In genomic region chr13:110680852-110681251, GRCh38 we compare ENCODE assay signal across 9 cellular contexts. TPM values are rescaled to one million over a fixed set of nuclear protein-coding genes. Genes with fewer than 3 reads are reported as not detected.
DNase-seq lines count a peak whose midpoint lies in the region; ATAC-seq, FAIRE-seq and TF ChIP-seq lines count a peak whose summit lies in the region.
"Had no signal": no experiment of that assay in that cellular context is flagged by ENCODE, and none has a peak within 500 bp of the region (broad histone marks: within the 10 kb centered on the region; RNA-seq: fewer than 3 reads in every experiment).

No MANE protein-coding gene starts in this region.

- H3K4me1 ChIP-seq in neuronal stem cell (ENCODE audit: control insufficient read depth in 2 of 2, insufficient read depth in 1 of 2, low read depth in 1 of 2, low read length in 2 of 2), result no peaks in the 10 kb centered on the region

- H3K27me3 Mint-ChIP-seq in activated CD8-positive, alpha-beta T cell treated with anti-CD3 and anti-CD28 coated beads, Interleukin-2, amount 10 ng/mL, durations not matched to agents 7 days and 5 days (ENCODE audit: low read depth), result no peaks in the 10 kb centered on the region
- H3K27me3 Mint-ChIP-seq in mesothelial cell of epicardium (ENCODE audit: low read depth), result no peaks in the 10 kb centered on the region

- H3K4me1 Mint-ChIP-seq in activated CD8-positive, alpha-beta T cell treated with anti-CD3 and anti-CD28 coated beads, Interleukin-2, amount 10 ng/mL, durations not matched to agents 7 days and 5 days (ENCODE audit: low read depth), result no peaks in the 10 kb centered on the region
- no peaks in the 10 kb centered on the region for H3K4me1 Mint-ChIP-seq in mesothelial cell of epicardium

- H3K4me3 Mint-ChIP-seq in activated CD8-positive, alpha-beta T cell treated with anti-CD3 and anti-CD28 coated beads, Interleukin-2, amount 10 ng/mL, durations not matched to agents 7 days and 5 days, result no peak overlapping the region
- H3K4me3 Mint-ChIP-seq in mesothelial cell of epicardium, result no peak overlapping the region

- DNase-seq in D721Med (ENCODE audit: insufficient read length, low spot score), result no peak
- DNase-seq in HT-29 (ENCODE audit: low spot score), result peak; percentile 48
- peak; percentile 26 for DNase-seq in activated CD8-positive, alpha-beta T cell treated with anti-CD3 and anti-CD28 coated beads, Interleukin-2, amount 10 ng/mL, durations not matched to agents 7 days and 5 days
- no peak for DNase-seq in mesothelial cell of epicardium (ENCODE audit: low spot score in 2 of 2, unreplicated experiment in 2 of 2)
- no peak for DNase-seq in neuronal stem cell (ENCODE audit: low spot score)
- DNase-seq in H4 (ENCODE audit: low spot score), result no peak
- no peak for DNase-seq in omental fat pad (ENCODE audit: low spot score)

- H4K91ac ChIP-seq in neuronal stem cell (ENCODE audit: low read depth, low read length, poor library complexity), result no peak overlapping the region

- no peak overlapping the region for H3K23ac ChIP-seq in neuronal stem cell (ENCODE audit: low read depth, low read length, poor library complexity)

- H2AK5ac ChIP-seq in neuronal stem cell (ENCODE audit: low read depth, low read length), result no peak overlapping the region

- H3K9me3 Mint-ChIP-seq in activated CD8-positive, alpha-beta T cell treated with anti-CD3 and anti-CD28 coated beads, Interleukin-2, amount 10 ng/mL, durations not matched to agents 7 days and 5 days (ENCODE audit: insufficient read depth), result no peaks in the 10 kb centered on the region
- no peaks in the 10 kb centered on the region for H3K9me3 Mint-ChIP-seq in mesothelial cell of epicardium

- no peaks in the 10 kb centered on the region for H3K27me3 ChIP-seq in neuronal stem cell (ENCODE audit: control insufficient read depth in 3 of 3, insufficient read depth in 3 of 3, low read depth in 1 of 3, low read length in 3 of 3)

- peaks cover 43 to 92% of the 10 kb centered on the region in 2 donors for H3K36me3 ChIP-seq in neuronal stem cell (replicated peaks in 1 of 2; ENCODE audit: control insufficient read depth in 2 of 2, insufficient read depth in 2 of 2, low read length in 2 of 2)

- H2BK120ac ChIP-seq in neuronal stem cell (ENCODE audit: low read depth, low read length), result no peak overlapping the region

- H3K79me1 ChIP-seq in neuronal stem cell (ENCODE audit: low read depth, low read length), result peaks cover 8% of the 10 kb centered on the region

- H2BK12ac ChIP-seq in neuronal stem cell (ENCODE audit: low read length), result no peak overlapping the region

- FAIRE-seq in D721Med (lab: Jason Lieb, UNC), result no peak
- FAIRE-seq: colon had no signal

- no peak overlapping the region for H3K14ac ChIP-seq in neuronal stem cell (ENCODE audit: low read length)

- TF ChIP-seq CTCF in D721Med (IDR thresholded peaks at IDR 0.05; ENCODE audit: insufficient read depth, missing control alignments) (peak; percentile 28), mesothelial cell of epicardium (IDR thresholded peaks at IDR 0.05; ENCODE audit: unreplicated experiment) (peak; percentile 41), omental fat pad (IDR thresholded peaks at IDR 0.05) (no peak)

- H2BK5ac ChIP-seq in neuronal stem cell (ENCODE audit: low read length), result no peak overlapping the region

- no peak overlapping the region for H2BK15ac ChIP-seq in neuronal stem cell (ENCODE audit: low read length)

- H3K18ac ChIP-seq in neuronal stem cell (ENCODE audit: low read length), result no peak overlapping the region

- no CpG with 5 or more reads among the region's 7 CpGs for WGBS in neuronal stem cell (ENCODE audit: extremely low coverage in 2 of 2, insufficient read length in 2 of 2, insufficient replicate concordance in 1 of 2), 2 donors

- H3K4me3 ChIP-seq in neuronal stem cell (ENCODE audit: low read length in 2 of 2), result no peak overlapping the region

- H2AFZ ChIP-seq in neuronal stem cell (ENCODE audit: low read length), result no peak overlapping the region

- POLR2A ChIA-PET in activated CD8-positive, alpha-beta T cell treated with anti-CD3 and anti-CD28 coated beads, Interleukin-2, amount 10 ng/mL, durations not matched to agents 7 days and 5 days (lab: Charles Lee), result no interaction called here

- H3K4me2 ChIP-seq in neuronal stem cell (ENCODE audit: insufficient read depth, low read length, poor library complexity, severe bottlenecking), result no peak overlapping the region

- H3K36me3 Mint-ChIP-seq in activated CD8-positive, alpha-beta T cell treated with anti-CD3 and anti-CD28 coated beads, Interleukin-2, amount 10 ng/mL, durations not matched to agents 7 days and 5 days (ENCODE audit: low read depth), result peaks cover 61% of the 10 kb centered on the region
- H3K36me3 Mint-ChIP-seq in mesothelial cell of epicardium, result peaks cover 48% of the 10 kb centered on the region

- CTCF ChIA-PET in activated CD8-positive, alpha-beta T cell treated with anti-CD3 and anti-CD28 coated beads, Interleukin-2, amount 10 ng/mL, durations not matched to agents 7 days and 5 days (lab: Charles Lee), result interaction anchor here (1.1 to 2.4 kb wide), 5 partner anchors 14 to 141 kb away, joined by 3 to 6 read pairs (median 3); no protein-coding TSS in a partner anchor

- no peaks in the 10 kb centered on the region for H3K9me3 ChIP-seq in neuronal stem cell (replicated peaks in 1 of 2; ENCODE audit: control insufficient read depth in 2 of 2, insufficient read depth in 1 of 2, low read depth in 1 of 2, low read length in 2 of 2)

- no peak overlapping the region for H3K27ac ChIP-seq in neuronal stem cell (replicated peaks; ENCODE audit: low read length)

- peak; percentile 40 for ATAC-seq in activated CD8-positive, alpha-beta T cell treated with anti-CD3 and anti-CD28 coated beads, Interleukin-2, amount 10 ng/mL, durations not matched to agents 7 days and 5 days
- ATAC-seq in HG02588 (IDR thresholded peaks at IDR 0.05; ENCODE audit: unreplicated experiment) (no peak), omental fat pad (ENCODE audit: low FRiP score) (no peak)

- no peak overlapping the region for H4K8ac ChIP-seq in neuronal stem cell (ENCODE audit: low read depth, low read length)

- no peak overlapping the region for H3K9ac ChIP-seq in neuronal stem cell (ENCODE audit: low read depth, low read length, poor library complexity)

- no peak overlapping the region for H3K4ac ChIP-seq in neuronal stem cell (ENCODE audit: low read length)

- H3K27ac Mint-ChIP-seq in activated CD8-positive, alpha-beta T cell treated with anti-CD3 and anti-CD28 coated beads, Interleukin-2, amount 10 ng/mL, durations not matched to agents 7 days and 5 days, result peak overlapping the region; percentile 10
- no peak overlapping the region for H3K27ac Mint-ChIP-seq in mesothelial cell of epicardium

RNA-seq across cellular contexts. Expression of gene CARS2, which starts 25.1 kb away (rescaled TPM):
- 88.3 and 107 TPM in 2 replicates for total RNA-seq in HT-29 (2014; rRNA removed; shearing (Covaris generic))
- 10 to 100 TPM; 73.1 to 79.9 TPM for total RNA-seq in activated CD8-positive, alpha-beta T cell treated with anti-CD3 and anti-CD28 coated beads, Interleukin-2, amount 10 ng/mL, durations not matched to agents 7 days and 5 days
- total RNA-seq in mesothelial cell of epicardium, result 84.4 to 89.1 TPM (median 87.6 TPM) in 3 replicates
- polyA plus RNA-seq in neuronal stem cell (2013, experiment 1 of 2), result 24.9 TPM
- polyA plus RNA-seq in neuronal stem cell (2013, experiment 2 of 2), result 24.3 TPM
- 24.0 and 28.4 TPM in 2 replicates for total RNA-seq in H4 (2014; rRNA removed; shearing (Covaris generic))
- total RNA-seq in omental fat pad, result 100 to 1,000 TPM in 1 of 4 donors, 10 to 100 TPM in 3; 40.0 to 398 (median 65.2) TPM

RNA-seq across cellular contexts. Expression of gene ING1, which starts 32.6 kb away (rescaled TPM):
- 59.4 and 61.3 TPM in 2 replicates for total RNA-seq in HT-29 (2014; rRNA removed; shearing (Covaris generic))
- total RNA-seq in activated CD8-positive, alpha-beta T cell treated with anti-CD3 and anti-CD28 coated beads, Interleukin-2, amount 10 ng/mL, durations not matched to agents 7 days and 5 days, result 10 to 100 TPM; 19.8 to 21.4 TPM
- 19.1 to 21.0 TPM (median 19.2 TPM) in 3 replicates for total RNA-seq in mesothelial cell of epicardium
- 23.9 TPM for polyA plus RNA-seq in neuronal stem cell (2013, experiment 1 of 2)
- 24.7 TPM for polyA plus RNA-seq in neuronal stem cell (2013, experiment 2 of 2)
- 4.7 and 8.4 TPM in 2 replicates for total RNA-seq in H4 (2014; rRNA removed; shearing (Covaris generic))
- 10 to 100 TPM; 14.9 to 56.6 (median 20.8) TPM for total RNA-seq in omental fat pad

Comparison
In these comparisons a context has a peak if more than half of its experiments do, and no peak if none do; other contexts are left out.
1. DNase-seq: peak in HT-29 (single experiment) and activated CD8-positive, alpha-beta T cell treated with anti-CD3 and anti-CD28 coated beads, Interleukin-2, amount 10 ng/mL, durations not matched to agents 7 days and 5 days (single experiment); none in D721Med (single experiment), mesothelial cell of epicardium (0 of 2), neuronal stem cell (single experiment), H4 (single experiment) and omental fat pad (single experiment).
2. CTCF ChIP-seq: peak in D721Med (single experiment) and mesothelial cell of epicardium (single experiment); none in omental fat pad (0 of 3).